1 cellular context compared by ENCODE assay signal in the genomic region with DNA sequence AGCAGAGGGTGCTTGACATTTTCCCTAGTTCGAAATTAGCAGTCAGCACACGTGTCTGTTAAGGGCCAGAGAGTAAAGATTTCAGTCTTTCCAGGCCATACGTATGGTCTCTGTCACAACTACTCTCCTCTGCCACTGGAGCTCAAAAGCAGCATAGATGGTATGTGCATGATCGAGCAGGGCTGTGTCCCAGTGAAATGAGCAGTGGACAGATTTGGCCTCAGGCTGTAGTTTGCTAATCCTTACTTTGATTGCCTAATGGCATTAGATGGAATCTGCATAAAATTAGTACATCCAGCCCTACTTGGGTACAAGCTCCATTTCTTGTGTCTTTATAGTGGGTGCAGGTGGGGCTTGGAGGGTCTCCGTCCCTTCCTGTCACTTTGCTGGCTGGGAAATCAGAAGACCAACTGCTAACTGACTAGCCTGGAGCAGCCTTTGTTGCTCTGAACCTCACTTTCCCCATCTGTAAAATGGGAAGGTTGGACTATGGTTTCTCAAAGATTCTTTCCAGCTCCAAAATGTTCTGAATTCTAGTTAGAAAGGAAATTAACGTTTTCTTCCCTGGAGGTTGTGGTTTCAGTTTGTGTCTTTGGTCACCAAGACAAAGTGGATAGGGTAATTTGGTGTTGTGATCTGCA.
TF ChIP-seq lines count a peak whose summit lies in the region.

No MANE protein-coding gene starts in this region.

TF ChIP-seq in HepG2, 621 proteins besides CTCF, POLR2A, EP300 and RAD21 (continued from another document):
- TF ChIP-seq, protein P1, sequence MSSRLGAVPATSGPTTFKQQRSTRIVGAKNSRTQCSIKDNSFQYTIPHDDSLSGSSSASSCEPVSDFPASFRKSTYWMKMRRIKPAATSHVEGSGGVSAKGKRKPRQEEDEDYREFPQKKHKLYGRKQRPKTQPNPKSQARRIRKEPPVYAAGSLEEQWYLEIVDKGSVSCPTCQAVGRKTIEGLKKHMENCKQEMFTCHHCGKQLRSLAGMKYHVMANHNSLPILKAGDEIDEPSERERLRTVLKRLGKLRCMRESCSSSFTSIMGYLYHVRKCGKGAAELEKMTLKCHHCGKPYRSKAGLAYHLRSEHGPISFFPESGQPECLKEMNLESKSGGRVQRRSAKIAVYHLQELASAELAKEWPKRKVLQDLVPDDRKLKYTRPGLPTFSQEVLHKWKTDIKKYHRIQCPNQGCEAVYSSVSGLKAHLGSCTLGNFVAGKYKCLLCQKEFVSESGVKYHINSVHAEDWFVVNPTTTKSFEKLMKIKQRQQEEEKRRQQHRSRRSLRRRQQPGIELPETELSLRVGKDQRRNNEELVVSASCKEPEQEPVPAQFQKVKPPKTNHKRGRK (CRISPR knock-in tag; IDR thresholded peaks at IDR 0.05) = no peak
- TF ChIP-seq, protein P2, sequence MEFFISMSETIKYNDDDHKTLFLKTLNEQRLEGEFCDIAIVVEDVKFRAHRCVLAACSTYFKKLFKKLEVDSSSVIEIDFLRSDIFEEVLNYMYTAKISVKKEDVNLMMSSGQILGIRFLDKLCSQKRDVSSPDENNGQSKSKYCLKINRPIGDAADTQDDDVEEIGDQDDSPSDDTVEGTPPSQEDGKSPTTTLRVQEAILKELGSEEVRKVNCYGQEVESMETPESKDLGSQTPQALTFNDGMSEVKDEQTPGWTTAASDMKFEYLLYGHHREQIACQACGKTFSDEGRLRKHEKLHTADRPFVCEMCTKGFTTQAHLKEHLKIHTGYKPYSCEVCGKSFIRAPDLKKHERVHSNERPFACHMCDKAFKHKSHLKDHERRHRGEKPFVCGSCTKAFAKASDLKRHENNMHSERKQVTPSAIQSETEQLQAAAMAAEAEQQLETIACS (CRISPR knock-in tag; IDR thresholded peaks at IDR 0.05) = 0 out of 2 replicates have a peak, but pooled peaks have one; percentile 16
- peak; percentile 65; the same call in 1 of the 2 replicates for TF ChIP-seq ZNF629 (CRISPR knock-in tag; conservative IDR thresholded peaks at IDR 0.05)
